ENCODE assay signal across 1 cellular context in genomic region chr3:72182206-72182605, GRCh38.
TF ChIP-seq lines count a peak whose summit lies in the region.

No MANE protein-coding gene starts in this region.

TF ChIP-seq in K562, 482 proteins besides CTCF, POLR2A, EP300 and RAD21 (continued from another document):
- TF ChIP-seq MLLT1 (IDR thresholded peaks at IDR 0.05) (0 out of 4 replicates have a peak, but pooled peaks of 1 of the 2 experiments have one; percentile 37), SOX6 (IDR thresholded peaks at IDR 0.05) (peak; percentile 72; the same call in 1 of the 2 replicates), GTF2F1 (IDR thresholded peaks at IDR 0.05; ENCODE audit: low read depth, low read length) (no peak), CSDE1 (IDR thresholded peaks at IDR 0.05) (no peak), SMARCE1 (IDR thresholded peaks at IDR 0.05) (peak; percentile 60; the same call in 1 of the 2 replicates), SMARCA4 (IDR thresholded peaks at IDR 0.05) (peak; percentile 54), ARID1B (IDR thresholded peaks at IDR 0.05) (peak; percentile 63), MTF1 (CRISPR knock-in tag; IDR thresholded peaks at IDR 0.05; ENCODE audit: borderline replicate concordance) (no peak), CCAR2 (IDR thresholded peaks at IDR 0.05; ENCODE audit: low read depth, low read length) (no peak), GATAD2A (IDR thresholded peaks at IDR 0.05) (peak; percentile 27; the same call in 1 of the 2 replicates), SMARCC2 (IDR thresholded peaks at IDR 0.05; ENCODE audit: low read depth) (peak; percentile 36; the same call in 1 of the 2 replicates), HNRNPK (IDR thresholded peaks at IDR 0.05; ENCODE audit: low read depth, low read length, poor library complexity, severe bottlenecking) (no peak), SPI1 (IDR thresholded peaks at IDR 0.05; ENCODE audit: borderline replicate concordance, low read depth, low read length) (peak; percentile 95), MYNN (IDR thresholded peaks at IDR 0.05) (peak; percentile 54; the same call in 1 of the 2 replicates), MYNN (CRISPR knock-in tag; IDR thresholded peaks at IDR 0.05) (no peak), ZNF133 (CRISPR knock-in tag; IDR thresholded peaks at IDR 0.05) (no peak)
